In genomic region chr11:116833491-116833815, GRCh38 we compare ENCODE assay signal across 1 cellular context.
TF ChIP-seq lines count a peak whose summit lies in the region.

No MANE protein-coding gene starts in this region.

TF ChIP-seq in HepG2, 621 proteins besides CTCF, POLR2A, EP300 and RAD21 (continues in another document):
- no peak; the same call in 1 of the 2 replicates for TF ChIP-seq PAF1 (CRISPR knock-in tag; IDR thresholded peaks at IDR 0.05)
- no peak for TF ChIP-seq ZNF75D (CRISPR knock-in tag; IDR thresholded peaks at IDR 0.05; ENCODE audit: borderline replicate concordance)
- no peak for TF ChIP-seq ATF1 (CRISPR knock-in tag; IDR thresholded peaks at IDR 0.05)
- TF ChIP-seq ZNF597 (CRISPR knock-in tag; IDR thresholded peaks at IDR 0.05): no peak
- no peak for TF ChIP-seq ATRX (CRISPR knock-in tag; IDR thresholded peaks at IDR 0.05; ENCODE audit: borderline replicate concordance)
- no peak for TF ChIP-seq ZNF790 (CRISPR knock-in tag; IDR thresholded peaks at IDR 0.05; ENCODE audit: borderline replicate concordance)
- TF ChIP-seq HCFC1 (IDR thresholded peaks at IDR 0.05; ENCODE audit: low read depth, low read length): no peak
- TF ChIP-seq ELF1 (CRISPR knock-in tag; IDR thresholded peaks at IDR 0.05): no peak
- no peak for TF ChIP-seq HMGXB4 (CRISPR knock-in tag; IDR thresholded peaks at IDR 0.05; ENCODE audit: borderline replicate concordance in 1 of 2, low read depth in 1 of 2)
- no peak for TF ChIP-seq REL (CRISPR knock-in tag; conservative IDR thresholded peaks at IDR 0.05)
- no peak for TF ChIP-seq ASH2L (IDR thresholded peaks at IDR 0.05; ENCODE audit: insufficient read length, low read depth, low read length)
- no peak for TF ChIP-seq ZBTB10 (CRISPR knock-in tag; IDR thresholded peaks at IDR 0.05; ENCODE audit: borderline replicate concordance)
- no peak for TF ChIP-seq TMF1 (CRISPR knock-in tag; IDR thresholded peaks at IDR 0.05; ENCODE audit: low read depth)
- no peak for TF ChIP-seq CHD2 (IDR thresholded peaks at IDR 0.05; ENCODE audit: low read depth, low read length)
- TF ChIP-seq NR2F2 (IDR thresholded peaks at IDR 0.05; ENCODE audit: borderline replicate concordance, low read depth): no peak
- TF ChIP-seq CENPBD1 (CRISPR knock-in tag; IDR thresholded peaks at IDR 0.05; ENCODE audit: borderline replicate concordance, low read depth): no peak
- TF ChIP-seq ZNF589 (CRISPR knock-in tag; conservative IDR thresholded peaks at IDR 0.05): no peak
- no peak for TF ChIP-seq ZNF10 (CRISPR knock-in tag; IDR thresholded peaks at IDR 0.05; ENCODE audit: borderline replicate concordance, low read depth)
- no peak for TF ChIP-seq ZKSCAN1 (IDR thresholded peaks at IDR 0.05; ENCODE audit: low read length)
- no peak for TF ChIP-seq RXRA (CRISPR knock-in tag; IDR thresholded peaks at IDR 0.05)
- no peak for TF ChIP-seq ZNF343 (CRISPR knock-in tag; IDR thresholded peaks at IDR 0.05)
- TF ChIP-seq TEF (CRISPR knock-in tag; IDR thresholded peaks at IDR 0.05): no peak
- TF ChIP-seq ZNF614 (CRISPR knock-in tag; IDR thresholded peaks at IDR 0.05; ENCODE audit: borderline replicate concordance): no peak
- TF ChIP-seq ZSCAN9 (CRISPR knock-in tag; IDR thresholded peaks at IDR 0.05; ENCODE audit: borderline replicate concordance): no peak
- no peak for TF ChIP-seq RAD51 (IDR thresholded peaks at IDR 0.05; ENCODE audit: borderline replicate concordance)
- TF ChIP-seq ZC3H4 (CRISPR knock-in tag; IDR thresholded peaks at IDR 0.05; ENCODE audit: borderline replicate concordance): no peak; the same call in 1 of the 2 replicates
- TF ChIP-seq ZNF484 (CRISPR knock-in tag; IDR thresholded peaks at IDR 0.05; ENCODE audit: borderline replicate concordance, low read depth): no peak
- no peak for TF ChIP-seq TP53 (CRISPR knock-in tag; conservative IDR thresholded peaks at IDR 0.05)
- TF ChIP-seq NKX3-1 (CRISPR knock-in tag; IDR thresholded peaks at IDR 0.05): no peak
- TF ChIP-seq ZNF510 (CRISPR knock-in tag; IDR thresholded peaks at IDR 0.05; ENCODE audit: low read depth): no peak
- TF ChIP-seq ZNF780A (CRISPR knock-in tag; IDR thresholded peaks at IDR 0.05): 0 out of 2 replicates have a peak, but pooled peaks have one; percentile 12
- TF ChIP-seq HNRNPH1 (optimal IDR thresholded peaks at IDR 0.05; ENCODE audit: low read depth, low read length): peak; percentile 23
- TF ChIP-seq NCOR1 (IDR thresholded peaks at IDR 0.05; ENCODE audit: borderline replicate concordance, low read length): no peak
- TF ChIP-seq ZBTB20 (CRISPR knock-in tag; IDR thresholded peaks at IDR 0.05; ENCODE audit: borderline replicate concordance, low read depth): 0 out of 2 replicates have a peak, but pooled peaks have one; percentile 23
- no peak for TF ChIP-seq ZBTB33 (CRISPR knock-in tag; IDR thresholded peaks at IDR 0.05)
- no peak for TF ChIP-seq UBTF (CRISPR knock-in tag; IDR thresholded peaks at IDR 0.05)
- TF ChIP-seq GATAD1 (CRISPR knock-in tag; IDR thresholded peaks at IDR 0.05): 0 out of 2 replicates have a peak, but pooled peaks have one; percentile 11
- no peak for TF ChIP-seq CREB3 (CRISPR knock-in tag; IDR thresholded peaks at IDR 0.05)
- TF ChIP-seq SAFB2 (CRISPR knock-in tag; IDR thresholded peaks at IDR 0.05; ENCODE audit: borderline replicate concordance, low read depth): no peak
- 0 out of 2 replicates have a peak, but pooled peaks have one; percentile 9 for TF ChIP-seq CSRNP2 (CRISPR knock-in tag; conservative IDR thresholded peaks at IDR 0.05; ENCODE audit: low read depth)
- TF ChIP-seq ZNF430 (CRISPR knock-in tag; IDR thresholded peaks at IDR 0.05): no peak; the same call in 1 of the 2 replicates
- no peak for TF ChIP-seq ZBTB25 (CRISPR knock-in tag; IDR thresholded peaks at IDR 0.05)
- TF ChIP-seq ZNF225 (CRISPR knock-in tag; IDR thresholded peaks at IDR 0.05): no peak
- 0 out of 2 replicates have a peak, but pooled peaks have one; percentile 19 for TF ChIP-seq KDM5B (CRISPR knock-in tag; IDR thresholded peaks at IDR 0.05; ENCODE audit: borderline replicate concordance)
- TF ChIP-seq ZFP36L2 (CRISPR knock-in tag; IDR thresholded peaks at IDR 0.05): no peak
- TF ChIP-seq KDM3A (CRISPR knock-in tag; IDR thresholded peaks at IDR 0.05; ENCODE audit: low read depth): peak; percentile 8; the same call in 1 of the 2 replicates
- no peak for TF ChIP-seq SMYD3 (CRISPR knock-in tag; IDR thresholded peaks at IDR 0.05)
- TF ChIP-seq ESRRA (CRISPR knock-in tag; IDR thresholded peaks at IDR 0.05; ENCODE audit: low read depth): no peak
- TF ChIP-seq ZBTB7A (CRISPR knock-in tag; IDR thresholded peaks at IDR 0.05): no peak
- no peak for TF ChIP-seq ATAD3A (CRISPR knock-in tag; IDR thresholded peaks at IDR 0.05)
- no peak for TF ChIP-seq FOXO4 (CRISPR knock-in tag; conservative IDR thresholded peaks at IDR 0.05)
- peak; percentile 73; the same call in 1 of the 2 replicates for TF ChIP-seq HOXA9 (CRISPR knock-in tag; IDR thresholded peaks at IDR 0.05; ENCODE audit: borderline replicate concordance)
- TF ChIP-seq SAP130 (CRISPR knock-in tag; IDR thresholded peaks at IDR 0.05; ENCODE audit: low read depth): no peak
- TF ChIP-seq KLF6 (CRISPR knock-in tag; IDR thresholded peaks at IDR 0.05): no peak
